ENCODE assay signal across 15 cellular contexts in the genomic region with DNA sequence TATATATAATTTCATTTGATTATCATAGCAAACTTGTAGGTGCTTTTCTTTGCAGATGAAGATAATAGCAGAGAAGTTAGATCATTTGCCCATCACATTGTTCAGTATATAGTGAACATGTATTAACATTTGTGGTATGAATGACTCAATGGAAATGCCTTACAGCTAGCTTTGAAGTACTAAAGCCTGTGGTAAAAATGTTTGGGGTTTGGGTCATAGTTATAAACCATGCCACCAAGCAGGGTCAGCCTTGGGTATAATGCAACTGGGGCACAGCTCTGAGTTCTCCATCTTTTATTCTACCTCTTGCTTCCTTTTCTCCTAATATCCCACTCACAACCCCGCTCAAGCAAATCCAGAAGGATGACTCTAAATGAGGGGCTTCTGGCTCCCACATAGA.
A peak's percentile ranks its signal among the peaks of the same experiment; 100 is the strongest.
DNase-seq lines count a peak whose midpoint lies in the region; ATAC-seq, FAIRE-seq and TF ChIP-seq lines count a peak whose summit lies in the region.
"Had no signal": no experiment of that assay in that cellular context is flagged by ENCODE, and none has a peak within 500 bp of the region (broad histone marks: within the 10 kb centered on the region; RNA-seq: fewer than 3 reads in every experiment).

No MANE protein-coding gene starts in this region.

- no peak overlapping the region for H3K4me3 ChIP-seq in testis

- intact Hi-C loops in testis (cut with DNase I; ENCODE audit: low total_unique reads): no loop called here

- DNase-seq in H54 (ENCODE audit: insufficient read length, low spot score): peak; percentile 5
- peak; percentile 75 for DNase-seq in fibroblast of peridontal ligament (ENCODE audit: extremely low read depth)
- peak; percentile 18 for DNase-seq in stromal cell of bone marrow (ENCODE audit: low read depth)
- no peak for DNase-seq in testis
- no peak for DNase-seq in DMS114 treated with DMSO at 0.1 percent for 48 hours (lab: John Stamatoyannopoulos, UW; ENCODE audit: unreplicated experiment)
- DNase-seq: activated CD8-positive, alpha-beta T cell treated with anti-CD3 and anti-CD28 coated beads, Interleukin-2, amount 10 ng/mL, durations not matched to agents 7 days and 5 days; cerebellar nuclear complex; COR-L47; foreskin melanocyte; naive B cell; NCI-H446 had no signal

- H3K36me3 ChIP-seq in testis (ENCODE audit: low read depth, missing control alignments): no peaks in the 10 kb centered on the region

- TF ChIP-seq POLR2A in H54 (IDR thresholded peaks at IDR 0.05; ENCODE audit: low read depth, low read length) (no peak), testis (IDR thresholded peaks at IDR 0.05) (no peak)

- no peak overlapping the region for H3K27ac ChIP-seq in testis

- no peaks in the 10 kb centered on the region for H3K27me3 ChIP-seq in testis

- H3K9me3 ChIP-seq in testis: no peaks in the 10 kb centered on the region

- peak; percentile 94 for FAIRE-seq in H54 (lab: Jason Lieb, UNC)
- FAIRE-seq: islet of Langerhans had no signal

- no peaks in the 10 kb centered on the region for H3K4me1 ChIP-seq in testis

- no peak for TF ChIP-seq CTCF in testis (IDR thresholded peaks at IDR 0.05)

- 90 to 100% methylated on average over 1 of the region's 1 CpG for WGBS in testis, 2 donors

- ATAC-seq in SK-N-SH treated with all-trans-retinoic acid at 6 μM for 48 hours (peak; percentile 55), GM18519 (IDR thresholded peaks at IDR 0.05; ENCODE audit: low FRiP score, unreplicated experiment) (no peak)
- ATAC-seq: activated CD8-positive, alpha-beta T cell treated with anti-CD3 and anti-CD28 coated beads, Interleukin-2, amount 10 ng/mL, durations not matched to agents 7 days and 5 days; sciatic nerve had no signal

TF ChIP-seq in SK-N-SH treated with all-trans-retinoic acid at 6 μM for 48 hours, 23 proteins besides CTCF, POLR2A, EP300 and RAD21:
- TF ChIP-seq SNAI2 (CRISPR knock-in tag; IDR thresholded peaks at IDR 0.05) (no peak), RARB (CRISPR knock-in tag; IDR thresholded peaks at IDR 0.05) (no peak), BACH2 (CRISPR knock-in tag; IDR thresholded peaks at IDR 0.05; ENCODE audit: borderline replicate concordance) (no peak), PPARA (CRISPR knock-in tag; IDR thresholded peaks at IDR 0.05; ENCODE audit: borderline replicate concordance) (no peak), PATZ1 (CRISPR knock-in tag; IDR thresholded peaks at IDR 0.05; ENCODE audit: borderline replicate concordance) (no peak), ZC3H10 (CRISPR knock-in tag; IDR thresholded peaks at IDR 0.05) (no peak), CSDC2 (CRISPR knock-in tag; IDR thresholded peaks at IDR 0.05) (no peak), OSR1 (CRISPR knock-in tag; IDR thresholded peaks at IDR 0.05) (0 out of 2 replicates have a peak, but pooled peaks have one; percentile 25)
TF ChIP-seq in SK-N-SH treated with all-trans-retinoic acid at 6 μM for 48 hours: peak in this region for 1.

Comparison
In these comparisons a context has a peak if more than half of its experiments do, and no peak if none do; other contexts are left out.
1. DNase-seq: peak in H54 (single experiment), fibroblast of peridontal ligament (single experiment) and stromal cell of bone marrow (single experiment); none in testis (single experiment) and DMS114 treated with DMSO at 0.1 percent for 48 hours (single experiment).